In the genomic region with DNA sequence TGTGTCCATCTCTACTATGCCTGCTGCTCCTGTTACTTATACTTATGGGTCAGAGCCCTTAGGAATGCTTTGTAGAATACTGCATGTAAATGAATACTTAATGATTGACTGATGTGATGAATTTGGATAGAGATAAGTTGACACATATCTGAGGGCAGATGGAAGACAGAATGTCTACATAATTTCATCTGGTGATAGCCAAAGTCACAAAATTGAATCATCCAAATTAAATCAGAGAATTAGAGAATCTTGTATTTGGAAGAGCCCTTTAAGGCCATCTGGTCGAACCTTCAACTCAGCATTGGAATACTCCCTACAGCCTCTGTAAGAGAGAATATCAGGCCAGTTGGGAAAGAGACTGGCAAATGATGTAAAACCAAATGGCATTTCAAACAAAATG, we compare ENCODE assay signal across 34 cellular contexts.
"Had no signal": no experiment of that assay in that cellular context is flagged by ENCODE, and none has a peak within 500 bp of the region (broad histone marks: within the 10 kb centered on the region; RNA-seq: fewer than 3 reads in every experiment).

No MANE protein-coding gene starts in this region.

- H3K36me3 ChIP-seq: MG63 had no signal

- DNase-seq: Karpas-422, Kasumi-1, KG1, MG63, MM.1S, MV-4-11, NCI-H1048, NCI-H1092, NCI-H1092 treated with DMSO at 0.1 percent for 48 hours, NCI-H1105, NCI-H1105 treated with DMSO at 0.1 percent for 48 hours, NCI-H1417, NCI-H1417 treated with DMSO at 0.1 percent for 48 hours, NCI-H1436, NCI-H1436 treated with DMSO at 0.1 percent for 48 hours, NCI-H146, NCI-H1694, NCI-H1694 treated with DMSO at 0.1 percent for 48 hours, NCI-H187, NCI-H187 treated with DMSO at 0.1 percent for 48 hours, NCI-H1930, NCI-H2029, NCI-H2029 treated with DMSO at 0.1 percent for 48 hours, NCI-H2081, NCI-H2081 treated with DMSO at 0.1 percent for 48 hours, NCI-H2107, NCI-H2171, NCI-H2171 treated with DMSO at 0.1 percent for 48 hours, NCI-H2227 treated with DMSO at 0.1 percent for 48 hours, NCI-H226, NCI-H345, NCI-H446, NCI-H446 treated with DMSO at 0.1 percent for 48 hours had no signal

- H3K9me3 ChIP-seq: MG63 had no signal

- H3K27ac ChIP-seq: KMS-11 had no signal

- H3K27me3 ChIP-seq: MG63 had no signal

- H3K4me3 ChIP-seq: MG63 had no signal

- H3K4me2 ChIP-seq: KMS-11 had no signal

- H3K9ac ChIP-seq: KMS-11 had no signal
